8 cellular contexts compared by ENCODE assay signal in the genomic region with DNA sequence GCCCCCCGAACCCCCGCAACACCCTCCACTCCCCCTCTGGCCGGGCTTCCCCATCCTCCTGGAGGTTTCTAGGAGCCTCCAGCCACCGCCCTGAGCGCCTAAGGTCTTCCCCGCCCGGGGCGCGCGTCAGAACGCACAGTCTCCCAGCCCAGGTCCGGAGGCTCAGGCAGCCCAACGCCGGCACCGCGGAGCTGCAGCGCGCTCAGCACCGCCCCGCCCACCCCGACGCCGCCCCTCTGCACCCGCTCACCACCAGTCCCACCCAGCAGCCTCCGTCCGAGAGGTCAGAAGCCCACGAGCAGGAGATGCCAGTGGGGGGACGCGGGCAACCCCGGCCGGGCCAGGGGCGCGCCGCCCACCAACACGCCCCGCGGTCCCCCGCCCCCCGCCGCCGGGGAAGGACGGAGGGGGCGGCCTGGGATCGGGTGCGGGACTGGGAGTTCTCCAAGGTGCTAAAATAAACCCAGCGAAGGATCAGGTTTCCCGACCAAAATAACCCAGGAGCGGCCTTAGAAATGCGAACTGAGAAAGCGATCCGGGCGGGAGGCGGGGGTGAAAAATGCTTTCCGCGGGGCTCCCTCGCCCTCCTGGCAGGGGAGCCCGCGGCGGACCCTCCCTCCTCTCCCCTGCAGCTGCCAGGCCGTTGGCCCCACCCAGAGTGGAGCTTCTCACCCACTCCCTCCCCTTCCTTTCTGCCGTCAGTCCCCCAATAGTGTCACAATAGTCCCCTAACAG. TPM values are rescaled to one million over a fixed set of nuclear protein-coding genes. Genes with fewer than 3 reads are reported as not detected.
DNase-seq lines count a peak whose midpoint lies in the region; TF ChIP-seq lines count a peak whose summit lies in the region.

No MANE protein-coding gene starts in this region.

- H3K4me1 ChIP-seq in HAP-1 (no peaks in the 10 kb centered on the region), mesodermal cell (ENCODE audit: control insufficient read depth, insufficient read depth, low read length, poor library complexity, severe bottlenecking) (peaks cover 6% of the 10 kb centered on the region)

- H3K9me3 ChIP-seq in HAP-1: no peaks in the 10 kb centered on the region
- H3K9me3 ChIP-seq in mesodermal cell (ENCODE audit: control insufficient read depth, low read length): no peaks in the 10 kb centered on the region

- in situ Hi-C loops in HAP-1 (cut with MboI; ENCODE audit: low sequenced_read_pairs): no loop called here

- 1 to 2% methylated on average over 45 to 47 of the region's 61 CpGs for WGBS in mesodermal cell (ENCODE audit: insufficient coverage in 2 of 2), 2 experiments

- CTCF ChIA-PET in AG04449 (lab: Yijun Ruan, JAX): no interaction called here

- DNase-seq in AG04449 (ENCODE audit: low read depth, low spot score) (no peak), HAP-1 (ENCODE audit: low spot score in 2 of 2) (peak; percentile 36 to 60), choroid plexus epithelial cell (ENCODE audit: low read depth) (peak; percentile 45), GM19240 (ENCODE audit: insufficient read length, low spot score) (no peak), amniotic stem cell (lab: John Stamatoyannopoulos, UW) (no peak), NCI-H2196 (lab: John Stamatoyannopoulos, UW; ENCODE audit: unreplicated experiment) (no peak), medulla oblongata (ENCODE audit: extremely low spot score) (no peak)

- TF ChIP-seq CTCF in AG04449 (IDR thresholded peaks at IDR 0.05; ENCODE audit: insufficient read depth, low read length, missing control alignments) (no peak), choroid plexus epithelial cell (conservative IDR thresholded peaks at IDR 0.05; ENCODE audit: low read depth, low read length) (no peak)

- peaks cover 7% of the 10 kb centered on the region; the same call in 1 of the 2 replicates for H3K27me3 ChIP-seq in HAP-1 (ENCODE audit: low read depth)

- H3K4me3 ChIP-seq in AG04449 (ENCODE audit: low read depth, low read length) (peak overlapping the region; percentile 18; the same call in 1 of the 2 replicates), HAP-1 (peak overlapping the region; percentile 11), choroid plexus epithelial cell (ENCODE audit: low read depth, low read length) (no peak overlapping the region), mesodermal cell (ENCODE audit: extremely low read depth, insufficient read depth, low read length, poor library complexity, severe bottlenecking) (peak overlapping the region; percentile 34)

- POLR2A ChIA-PET in AG04449 (lab: Yijun Ruan, JAX): no interaction called here

- H3K36me3 ChIP-seq in HAP-1 (replicated peaks): no peaks in the 10 kb centered on the region
- H3K36me3 ChIP-seq in mesodermal cell (ENCODE audit: control insufficient read depth, insufficient read depth, low read length): no peaks in the 10 kb centered on the region

- no peak overlapping the region for H3K27ac ChIP-seq in mesodermal cell (ENCODE audit: low read depth, low read length, severe bottlenecking)

RNA-seq across cellular contexts. Expression of a gene that starts 6.5 kb away (rescaled TPM):
- polyA plus RNA-seq in mesodermal cell (2013, experiment 1 of 2): 5.6 TPM
- 3.6 TPM for polyA plus RNA-seq in mesodermal cell (2013, experiment 2 of 2)

RNA-seq across cellular contexts. Expression of a gene that starts 6.7 kb away (rescaled TPM):
- 2.9 TPM for polyA plus RNA-seq in mesodermal cell (2013, experiment 1 of 2)
- 2.5 TPM for polyA plus RNA-seq in mesodermal cell (2013, experiment 2 of 2)

Comparison
In these comparisons a context has a peak if more than half of its experiments do, and no peak if none do; other contexts are left out.
1. DNase-seq: peak in HAP-1 (2 of 2) and choroid plexus epithelial cell (single experiment); none in AG04449 (single experiment), GM19240 (single experiment), amniotic stem cell (single experiment), NCI-H2196 (single experiment) and medulla oblongata (single experiment).